Comparison of ENCODE assay signal across 36 cellular contexts in genomic region chr4:111556141-111556781, GRCh38.
DNase-seq lines count a peak whose midpoint lies in the region; ATAC-seq and TF ChIP-seq lines count a peak whose summit lies in the region.
"Had no signal": no experiment of that assay in that cellular context is flagged by ENCODE, and none has a peak within 500 bp of the region (broad histone marks: within the 10 kb centered on the region; RNA-seq: fewer than 3 reads in every experiment).

No MANE protein-coding gene starts in this region.

- H3K27ac ChIP-seq in GM23338 (ENCODE audit: low read depth) (no peak overlapping the region), foreskin keratinocyte (peak overlapping the region; percentile 3), brain microvascular endothelial cell (no peak overlapping the region)
- H3K27ac ChIP-seq: A549, gastrocnemius medialis, psoas muscle, sigmoid colon, tibial artery, vagina had no signal

- DNase-seq in AG09309 (ENCODE audit: low read depth) (peak; percentile 39), GM23338 (ENCODE audit: low spot score) (no peak), amniotic epithelial cell (ENCODE audit: low read depth) (peak; percentile 8), foreskin keratinocyte (peak; percentile 52 to 73), brain microvascular endothelial cell (no peak)
- no peak for DNase-seq in activated CD4-positive, alpha-beta T cell treated with anti-CD3 and anti-CD28 coated beads for 4 hours
- DNase-seq: activated CD4-positive, alpha-beta T cell treated with anti-CD3 and anti-CD28 coated beads for 36 hours; activated effector memory CD4-positive, alpha-beta T cell treated with Interleukin-2 at 50 U/mL for 16 hours; aorta; C1 segment of cervical spinal cord; COR-L47; cortex of kidney; effector memory CD4-positive, alpha-beta T cell; gastrocnemius medialis; GDM1; KG1; MG63; natural killer cell; NCI-H1105 treated with DMSO at 0.1 percent for 48 hours; NCI-H187 treated with DMSO at 0.1 percent for 48 hours; NCI-H2227 treated with DMSO at 0.1 percent for 48 hours; NCI-H526; occipital lobe; psoas muscle; SIG-M5; sigmoid colon; stimulated activated CD4-positive, alpha-beta T cell treated with anti-CD3 and anti-CD28 coated beads, Interleukin-4, amount 100 ng/mL, for 4 hours; tibial artery had no signal

- H3K4me2 ChIP-seq in GM23338: no peak overlapping the region
- H3K4me2 ChIP-seq: A549 had no signal

- in situ Hi-C loops in brain microvascular endothelial cell (cut with HindIII; ENCODE audit: low pct_ligation_motif_present, low sequenced_read_pairs): no loop called here

- H3K4me1 ChIP-seq in GM23338 (ENCODE audit: insufficient read depth): no peaks in the 10 kb centered on the region
- peaks cover 28% of the 10 kb centered on the region for H3K4me1 ChIP-seq in foreskin keratinocyte
- H3K4me1 ChIP-seq: A549, gastrocnemius medialis, psoas muscle, sigmoid colon, tibial artery, vagina had no signal

- H3K36me3 ChIP-seq in GM23338 (ENCODE audit: insufficient read depth) (no peaks in the 10 kb centered on the region), brain microvascular endothelial cell (replicated peaks) (no peaks in the 10 kb centered on the region)
- H3K36me3 ChIP-seq: gastrocnemius medialis, MG63, sigmoid colon, tibial artery, vagina had no signal

- ATAC-seq in GM23338 (no peak), foreskin keratinocyte (peak; percentile 92), HG03442 (IDR thresholded peaks at IDR 0.05; ENCODE audit: unreplicated experiment) (no peak), GM21367 (IDR thresholded peaks at IDR 0.05; ENCODE audit: unreplicated experiment) (no peak)
- ATAC-seq: A549; activated CD4-positive, alpha-beta T cell treated with anti-CD3 and anti-CD28 coated beads for 36 hours; gastrocnemius medialis; natural killer cell; Panc1; psoas muscle had no signal

- H3K36me3 Mint-ChIP-seq in GM23338 (ENCODE audit: low read depth): no peaks in the 10 kb centered on the region
- H3K36me3 Mint-ChIP-seq: activated naive CD8-positive, alpha-beta T cell; natural killer cell had no signal

- TF ChIP-seq CTCF in AG09309 (IDR thresholded peaks at IDR 0.05; ENCODE audit: control insufficient read depth, insufficient read depth, low read depth, low read length, missing control alignments) (no peak), GM23338 (conservative IDR thresholded peaks at IDR 0.05; ENCODE audit: low read depth in 2 of 2) (no peak), foreskin keratinocyte (conservative IDR thresholded peaks at IDR 0.05) (no peak), brain microvascular endothelial cell (IDR thresholded peaks at IDR 0.05; ENCODE audit: low read depth, low read length, missing control alignments) (no peak)

- no peak overlapping the region for H3K4me3 Mint-ChIP-seq in GM23338
- H3K4me3 Mint-ChIP-seq: activated CD4-positive, alpha-beta T cell treated with anti-CD3 and anti-CD28 coated beads for 36 hours; activated naive CD8-positive, alpha-beta T cell; natural killer cell; T-helper 2 cell treated with Interferon-gamma antibody and Interleukin-4, amounts not matched to agents 5 μg/mL and 100 μg/mL, for 36 hours had no signal

- H3F3A ChIP-seq in GM23338 (replicated peaks; ENCODE audit: low read depth): no peaks in the 10 kb centered on the region

- H3K9me3 Mint-ChIP-seq in GM23338: peaks cover 4% of the 10 kb centered on the region; the same call in 2 of the 3 replicates

- H3K27ac Mint-ChIP-seq in GM23338: no peak overlapping the region
- H3K27ac Mint-ChIP-seq: activated CD4-positive, alpha-beta T cell treated with anti-CD3 and anti-CD28 coated beads for 36 hours; activated naive CD8-positive, alpha-beta T cell; natural killer cell; T-helper 2 cell treated with Interferon-gamma antibody and Interleukin-4, amounts not matched to agents 5 μg/mL and 100 μg/mL, for 36 hours had no signal

- H2AFZ ChIP-seq in GM23338: peak overlapping the region; percentile 60; the same call in 1 of the 2 replicates

- H4K20me1 ChIP-seq in GM23338 (replicated peaks; ENCODE audit: insufficient read depth): no peaks in the 10 kb centered on the region

- H3K9me2 ChIP-seq in GM23338 (ENCODE audit: insufficient read depth): peaks cover 2% of the 10 kb centered on the region; the same call in 1 of the 2 replicates

- no peaks in the 10 kb centered on the region for H3K27me3 ChIP-seq in GM23338 (ENCODE audit: insufficient read depth)
- H3K27me3 ChIP-seq in foreskin keratinocyte: no peaks in the 10 kb centered on the region
- no peaks in the 10 kb centered on the region for H3K27me3 ChIP-seq in brain microvascular endothelial cell (replicated peaks)
- H3K27me3 ChIP-seq: gastrocnemius medialis, MG63, sigmoid colon, tibial artery, vagina had no signal

- no peaks in the 10 kb centered on the region for H3K4me1 Mint-ChIP-seq in GM23338
- H3K4me1 Mint-ChIP-seq: activated CD4-positive, alpha-beta T cell treated with anti-CD3 and anti-CD28 coated beads for 36 hours; natural killer cell had no signal

- no peaks in the 10 kb centered on the region for H3K27me3 Mint-ChIP-seq in GM23338 (ENCODE audit: insufficient read depth, low read depth, poor library complexity)
- H3K27me3 Mint-ChIP-seq: activated CD4-positive, alpha-beta T cell treated with anti-CD3 and anti-CD28 coated beads for 36 hours; activated naive CD8-positive, alpha-beta T cell had no signal

- no peak overlapping the region for H3K4me3 ChIP-seq in AG09309 (ENCODE audit: control insufficient read depth, low read depth, low read length)
- no peak overlapping the region for H3K4me3 ChIP-seq in GM23338
- H3K4me3 ChIP-seq in brain microvascular endothelial cell (ENCODE audit: low read depth, low read length): no peak overlapping the region
- H3K4me3 ChIP-seq: A549, gastrocnemius medialis, lung, MG63, psoas muscle, sigmoid colon, tibial artery, vagina had no signal

- no peaks in the 10 kb centered on the region for H3K79me2 ChIP-seq in GM23338 (replicated peaks; ENCODE audit: insufficient read depth)

TF ChIP-seq in GM23338, 12 proteins besides CTCF, POLR2A, EP300 and RAD21:
- TF ChIP-seq EZH2 (IDR thresholded peaks at IDR 0.05; ENCODE audit: low read depth, unreplicated experiment): no peak

Comparison
In these comparisons a context has a peak if more than half of its experiments do, and no peak if none do; other contexts are left out.
1. DNase-seq: peak in AG09309 (single experiment), amniotic epithelial cell (single experiment) and foreskin keratinocyte (2 of 2); none in GM23338 (single experiment), activated CD4-positive, alpha-beta T cell treated with anti-CD3 and anti-CD28 coated beads for 4 hours (0 of 2) and brain microvascular endothelial cell (single experiment).